Comparison of ENCODE assay signal across 9 cellular contexts in genomic region chr13:50357586-50358118, GRCh38.
DNase-seq lines count a peak whose midpoint lies in the region; ATAC-seq, FAIRE-seq and TF ChIP-seq lines count a peak whose summit lies in the region.
"Had no signal": no experiment of that assay in that cellular context is flagged by ENCODE, and none has a peak within 500 bp of the region (broad histone marks: within the 10 kb centered on the region; RNA-seq: fewer than 3 reads in every experiment).

No MANE protein-coding gene starts in this region.

- H3K79me2 ChIP-seq in SK-N-SH (ENCODE audit: insufficient read depth): no peaks in the 10 kb centered on the region

- H3K36me3 ChIP-seq in HEK293 (ENCODE audit: control insufficient read depth in 2 of 2, insufficient read depth in 1 of 2, low read length in 2 of 2) (no peaks in the 10 kb centered on the region), SK-N-SH (replicated peaks in 1 of 2; ENCODE audit: control insufficient read depth in 1 of 2, insufficient read depth in 2 of 2, low read length in 1 of 2) (no peaks in the 10 kb centered on the region), heart right ventricle (no peaks in the 10 kb centered on the region), small intestine (ENCODE audit: control insufficient read depth in 2 of 2, insufficient read depth in 2 of 2, low read length in 2 of 2) (no peaks in the 10 kb centered on the region)

- TF ChIP-seq POLR2A in GM18505 (IDR thresholded peaks at IDR 0.05; ENCODE audit: borderline replicate concordance, extremely low read depth, insufficient read depth, insufficient read length): no peak

- H3K4me3 ChIP-seq in HEK293 (ENCODE audit: low read depth, low read length) (no peak overlapping the region), SK-N-SH (ENCODE audit: low read depth in 2 of 2, low read length in 1 of 2) (no peak overlapping the region), heart right ventricle (no peak overlapping the region), small intestine (ENCODE audit: low read depth in 1 of 2, low read length in 2 of 2) (no peak overlapping the region)
- H3K4me3 ChIP-seq: GM23338 had no signal

- peak; percentile 67 to 90 (median 78) for ATAC-seq in heart right ventricle
- ATAC-seq in GM18505 (IDR thresholded peaks at IDR 0.05; ENCODE audit: unreplicated experiment): no peak
- ATAC-seq in HG03342 (IDR thresholded peaks at IDR 0.05; ENCODE audit: unreplicated experiment): no peak
- ATAC-seq: GM23338 had no signal

- peak in 1 of 2 experiments; percentile 14; a peak in 1 of 4 replicates for TF ChIP-seq EP300 in SK-N-SH (IDR thresholded peaks at IDR 0.05; ENCODE audit: borderline replicate concordance in 1 of 2, low read depth in 1 of 2, low read length in 1 of 2)

- no peaks in the 10 kb centered on the region for H4K20me1 ChIP-seq in SK-N-SH (ENCODE audit: insufficient read depth)

- H2AFZ ChIP-seq in SK-N-SH (ENCODE audit: low read depth): no peak overlapping the region
- H2AFZ ChIP-seq: GM23338 had no signal

- H3K27me3 ChIP-seq in SK-N-SH (ENCODE audit: insufficient read depth) (no peaks in the 10 kb centered on the region), heart right ventricle (no peaks in the 10 kb centered on the region), small intestine (ENCODE audit: control insufficient read depth in 2 of 2, insufficient read depth in 2 of 2, low read length in 2 of 2) (no peaks in the 10 kb centered on the region)

- TF ChIP-seq CTCF in HEK293 (tag by site-specific recombination; IDR thresholded peaks at IDR 0.05): no peak
- TF ChIP-seq CTCF in SK-N-SH (IDR thresholded peaks at IDR 0.05): no peak
- no peak for TF ChIP-seq CTCF in heart right ventricle (IDR thresholded peaks at IDR 0.05)

- H3K4me1 ChIP-seq in HEK293 (ENCODE audit: control insufficient read depth, insufficient read depth, low read length) (peaks cover 8% of the 10 kb centered on the region), SK-N-SH (ENCODE audit: control insufficient read depth in 1 of 2, insufficient read depth in 2 of 2, low read depth in 1 of 2, low read length in 1 of 2) (peaks cover 8 to 11% of the 10 kb centered on the region in 2 experiments; a peak in 2 of 4 replicates), heart right ventricle (peaks cover 0 to 36% (median 20%) of the 10 kb centered on the region in 9 donors), small intestine (ENCODE audit: control insufficient read depth in 2 of 2, insufficient read depth in 1 of 2, low read depth in 1 of 2, low read length in 1 of 2) (no peaks in the 10 kb centered on the region)

- FAIRE-seq in small intestine (lab: Jason Lieb, UNC): no peak

- peak overlapping the region; percentile 67 for H3K27ac ChIP-seq in HEK293 (ENCODE audit: extremely low read depth, low read depth, low read length)
- H3K27ac ChIP-seq in SK-N-SH (ENCODE audit: low read depth in 2 of 2, low read length in 1 of 2): peak overlapping the region in 1 of 2 experiments; percentile 19; a peak in 1 of 4 replicates
- H3K27ac ChIP-seq in heart right ventricle: peak overlapping the region in 7 of 10 donors; percentile 21 to 61 (median 44)
- H3K27ac ChIP-seq in small intestine (ENCODE audit: low read depth in 1 of 2, low read length in 1 of 2): peak overlapping the region in 1 of 2 donors; percentile 12

- no peaks in the 10 kb centered on the region for H3K9me2 ChIP-seq in SK-N-SH

- 73% methylated on average over 9 of the region's 9 CpGs for WGBS in SK-N-SH (ENCODE audit: low lambda C conversion rate)
- WGBS in heart right ventricle, 2 donors: 27 to 41% methylated on average over 9 of the region's 9 CpGs
- 40 to 55% (median 50%) methylated on average over 9 of the region's 9 CpGs for WGBS in small intestine, 3 donors

- no peak overlapping the region for H3K9ac ChIP-seq in SK-N-SH

- no peak for TF ChIP-seq RAD21 in SK-N-SH (IDR thresholded peaks at IDR 0.05; ENCODE audit: low read length)

- H3K4me2 ChIP-seq in SK-N-SH: peak overlapping the region; percentile 8; the same call in 1 of the 2 replicates
- H3K4me2 ChIP-seq: GM23338 had no signal

- POLR2A ChIA-PET in HEK293 (lab: Yijun Ruan, JAX) (interaction anchor here (0.7 to 2.2 kb wide), 9 partner anchors 8 to 565 kb away, joined by 3 to 17 read pairs (median 4); no protein-coding TSS in a partner anchor), SK-N-SH (lab: Yijun Ruan, JAX) (no interaction called here)

- intact Hi-C loops in heart right ventricle (cut with DNase I): loop anchor here in 1 of 10 donors (10.0 kb wide), 1 partner anchor 437 kb away; no protein-coding TSS in a partner anchor

- no peaks in the 10 kb centered on the region for H3K9me3 ChIP-seq in HEK293 (ENCODE audit: control insufficient read depth, insufficient read depth, low read depth, low read length)
- H3K9me3 ChIP-seq in SK-N-SH: no peaks in the 10 kb centered on the region
- no peaks in the 10 kb centered on the region for H3K9me3 ChIP-seq in heart right ventricle
- H3K9me3 ChIP-seq in small intestine (ENCODE audit: control insufficient read depth, low read depth): no peaks in the 10 kb centered on the region

- CTCF ChIA-PET in HEK293 (lab: Yijun Ruan, JAX) (no interaction called here), SK-N-SH (lab: Yijun Ruan, JAX) (interaction anchor here (0.6 kb wide), 2 partner anchors 57 to 768 kb away, joined by 3 read pairs; no protein-coding TSS in a partner anchor)

- H3F3A ChIP-seq in SK-N-SH (replicated peaks; ENCODE audit: insufficient read depth): no peaks in the 10 kb centered on the region

- DNase-seq in SK-N-SH: no peak
- DNase-seq in heart right ventricle: peak in 1 of 2 donors; percentile 54
- peak; percentile 13 for DNase-seq in small intestine
- no peak for DNase-seq in activated gamma-delta T cell treated with Interleukin-2 at 50 U/mL for 16 hours
- no peak for DNase-seq in NCI-H128 (lab: John Stamatoyannopoulos, UW; ENCODE audit: unreplicated experiment)

TF ChIP-seq in HEK293, 187 proteins besides CTCF, POLR2A, EP300 and RAD21 (continues in another document):
- TF ChIP-seq ZNF600 (tag by site-specific recombination; IDR thresholded peaks at IDR 0.05) (peak; percentile 98), ZBTB17 (tag by site-specific recombination; IDR thresholded peaks at IDR 0.05) (peak; percentile 98), ZNF404 (tag by site-specific recombination; IDR thresholded peaks at IDR 0.05) (no peak), ZNF391 (tag by site-specific recombination; IDR thresholded peaks at IDR 0.05; ENCODE audit: borderline replicate concordance, low read depth) (peak; percentile 92; the same call in 1 of the 2 replicates), ZNF513 (tag by site-specific recombination; IDR thresholded peaks at IDR 0.05) (no peak), ZNF548 (tag by site-specific recombination; IDR thresholded peaks at IDR 0.05) (no peak), ZNF792 (tag by site-specific recombination; IDR thresholded peaks at IDR 0.05) (no peak), ZNF660 (tag by site-specific recombination; IDR thresholded peaks at IDR 0.05) (peak; percentile 96)

TF ChIP-seq in SK-N-SH, 30 proteins besides CTCF, POLR2A, EP300 and RAD21:
- TF ChIP-seq USF2 (IDR thresholded peaks at IDR 0.05; ENCODE audit: borderline replicate concordance, low read depth, low read length) (no peak), TCF12 (IDR thresholded peaks at IDR 0.05) (peak; percentile 15; the same call in 1 of the 2 replicates)

Comparison
In these comparisons a context has a peak if more than half of its experiments do, and no peak if none do; other contexts are left out.
1. ATAC-seq: peak in heart right ventricle (8 of 8); none in GM18505 (single experiment) and HG03342 (single experiment).
2. Of the 4 proteins assayed by ChIP-seq in both HEK293 and SK-N-SH: peak only in HEK293: REST; only in SK-N-SH: none; in both: none; in neither: 3.